ENCODE assay signal across 1 cellular context in the genomic region with DNA sequence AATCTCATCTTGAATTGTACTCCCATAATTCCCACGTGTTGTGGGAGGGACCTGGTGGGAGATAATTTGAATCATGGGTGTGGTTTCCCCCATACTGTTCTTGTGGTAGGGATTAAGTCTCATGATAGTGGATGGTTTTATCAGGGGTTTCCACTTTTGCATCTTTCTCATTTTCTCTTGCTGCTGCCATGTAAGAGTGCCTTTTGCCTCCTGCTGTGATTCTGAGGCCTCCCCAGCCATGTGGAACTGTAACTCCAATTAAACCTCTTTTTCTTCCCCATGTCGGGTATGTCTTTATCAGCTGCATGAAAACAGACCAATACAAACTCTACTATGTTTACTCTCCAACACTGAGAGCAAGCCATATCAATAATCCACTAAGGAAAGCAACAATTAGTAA.
TF ChIP-seq lines count a peak whose summit lies in the region.
"Not testable (repeated sequence)": the region's sequence is repeated elsewhere in the genome, so short reads cannot be mapped to it uniquely, and the experiment has no call there.

No MANE protein-coding gene starts in this region.

TF ChIP-seq in K562, 482 proteins besides CTCF, POLR2A, EP300 and RAD21 (continued from another document):
- 0 out of 2 replicates have a peak, but pooled peaks have one; percentile 31 for TF ChIP-seq FOXM1 (IDR thresholded peaks at IDR 0.05; ENCODE audit: low read depth)
- not testable (repeated sequence) for TF ChIP-seq FOXM1 (CRISPR knock-in tag; IDR thresholded peaks at IDR 0.05; ENCODE audit: low read depth)
